ENCODE assay signal across 12 cellular contexts in the genomic region with DNA sequence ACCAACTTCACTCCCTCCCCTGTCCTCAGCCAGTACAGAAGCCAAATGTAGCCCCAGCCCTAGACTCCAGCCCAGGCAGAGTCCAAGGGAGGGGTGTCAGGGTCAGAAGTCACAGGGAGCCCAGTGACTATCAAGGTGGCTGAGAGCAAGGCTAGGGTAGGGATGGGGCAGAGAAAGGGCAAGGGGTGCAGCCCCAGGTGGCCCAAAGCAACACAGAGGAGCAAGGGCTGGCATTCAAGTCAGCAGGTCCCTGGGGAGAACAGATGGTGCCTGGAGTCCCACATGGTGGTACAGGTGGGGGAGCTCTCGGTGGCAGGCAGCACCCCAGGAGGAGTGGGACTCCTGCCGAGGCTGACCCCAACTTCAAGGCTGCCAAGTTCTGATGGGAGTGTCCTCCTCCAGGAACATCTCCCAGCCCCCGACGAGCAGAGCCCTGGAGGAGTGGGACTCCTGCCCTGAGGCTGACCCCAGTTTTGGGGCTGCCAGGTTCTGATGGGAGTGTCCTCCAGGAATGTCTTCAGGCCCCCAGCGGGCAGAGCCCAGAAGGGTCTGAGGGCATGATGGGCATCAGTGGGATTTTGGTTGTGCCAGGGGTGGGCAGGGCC. TPM values are rescaled to one million over a fixed set of nuclear protein-coding genes. Genes with fewer than 3 reads are reported as not detected.
DNase-seq lines count a peak whose midpoint lies in the region; ATAC-seq and TF ChIP-seq lines count a peak whose summit lies in the region.
"Had no signal": no experiment of that assay in that cellular context is flagged by ENCODE, and none has a peak within 500 bp of the region (broad histone marks: within the 10 kb centered on the region; RNA-seq: fewer than 3 reads in every experiment).

No MANE protein-coding gene starts in this region.

- H3K27me3 Mint-ChIP-seq in CD4-positive, alpha-beta memory T cell, result peaks cover 4 to 13% of the 10 kb centered on the region in 2 donors
- H3K27me3 Mint-ChIP-seq in memory B cell, result peaks cover 14% of the 10 kb centered on the region
- peaks cover 39 to 72% (median 50%) of the 10 kb centered on the region in 3 donors for H3K27me3 Mint-ChIP-seq in CD14-positive monocyte (ENCODE audit: low read depth in 3 of 3)

- H3K36me3 Mint-ChIP-seq in CD4-positive, alpha-beta memory T cell, result no peaks in the 10 kb centered on the region
- H3K36me3 Mint-ChIP-seq in memory B cell (peaks cover 2% of the 10 kb centered on the region), CD14-positive monocyte (peaks cover 0 to 6% of the 10 kb centered on the region in 2 donors)

- no peak overlapping the region for H3K4me3 ChIP-seq in CD4-positive, alpha-beta memory T cell (ENCODE audit: low read length in 2 of 2)
- H3K4me3 ChIP-seq: stomach had no signal

- H3K4me1 ChIP-seq in CD4-positive, alpha-beta memory T cell (ENCODE audit: insufficient read depth, low read length), result peaks cover 21% of the 10 kb centered on the region

- peak; percentile 18 for ATAC-seq in memory B cell (ENCODE audit: low read depth)
- no peak for ATAC-seq in HG03045 (IDR thresholded peaks at IDR 0.05; ENCODE audit: unreplicated experiment)

- H3K4me1 Mint-ChIP-seq in CD4-positive, alpha-beta memory T cell, result peaks cover 0 to 20% (median 7%) of the 10 kb centered on the region in 4 donors
- H3K4me1 Mint-ChIP-seq in memory B cell (peaks cover 15% of the 10 kb centered on the region), CD14-positive monocyte (peaks cover 6% of the 10 kb centered on the region)

- peak overlapping the region in 2 of 7 donors; percentile 25 to 78 for H3K27ac Mint-ChIP-seq in CD4-positive, alpha-beta memory T cell
- no peak overlapping the region for H3K27ac Mint-ChIP-seq in memory B cell
- H3K27ac Mint-ChIP-seq in CD14-positive monocyte, result no peak overlapping the region

- H3K27ac ChIP-seq in 22Rv1, result peak overlapping the region; percentile 47
- no peak overlapping the region for H3K27ac ChIP-seq in CD4-positive, alpha-beta memory T cell (ENCODE audit: low read depth, low read length)
- H3K27ac ChIP-seq in VCaP, result peak overlapping the region; percentile 64

- no peaks in the 10 kb centered on the region for H3K27me3 ChIP-seq in CD4-positive, alpha-beta memory T cell (ENCODE audit: insufficient read depth, low read length)

- H3K36me3 ChIP-seq in CD4-positive, alpha-beta memory T cell (ENCODE audit: insufficient read depth, low read length), result no peaks in the 10 kb centered on the region

- intact Hi-C loops in CD4-positive, alpha-beta memory T cell (cut with micrococcal nuclease), result no loop called here
- intact Hi-C loops in CD14-positive monocyte (cut with micrococcal nuclease), result no loop called here

- TF ChIP-seq CTCF in 22Rv1 (IDR thresholded peaks at IDR 0.05) (no peak), VCaP (conservative IDR thresholded peaks at IDR 0.05) (no peak), CD14-positive monocyte (IDR thresholded peaks at IDR 0.05) (no peak)

- H3K9me3 Mint-ChIP-seq in CD4-positive, alpha-beta memory T cell, result peaks cover 0 to 2% (median 0%) of the 10 kb centered on the region in 8 donors
- H3K9me3 Mint-ChIP-seq in memory B cell, result no peaks in the 10 kb centered on the region
- H3K9me3 Mint-ChIP-seq in CD14-positive monocyte, result peaks cover 0 to 10% (median 4%) of the 10 kb centered on the region in 7 donors

- H3K4me3 Mint-ChIP-seq in CD4-positive, alpha-beta memory T cell, result peak overlapping the region in 6 of 8 donors; percentile 21 to 91 (median 50)
- H3K4me3 Mint-ChIP-seq in memory B cell (peak overlapping the region; percentile 55), CD14-positive monocyte (peak overlapping the region in 1 of 2 donors; percentile 69)

- no peak for DNase-seq in CD4-positive, alpha-beta memory T cell
- DNase-seq in memory B cell (ENCODE audit: low spot score in 2 of 2) (no peak), kidney tubule cell (ENCODE audit: low spot score) (no peak), NCI-H2029 (lab: John Stamatoyannopoulos, UW) (no peak), CD14-positive monocyte (ENCODE audit: low spot score) (no peak)
- DNase-seq: activated CD4-positive, alpha-beta T cell treated with anti-CD3 and anti-CD28 coated beads for 1 hour; amniotic stem cell; NCI-H187 treated with DMSO at 0.1 percent for 48 hours; stomach had no signal

- CTCF ChIA-PET in CD4-positive, alpha-beta memory T cell (lab: Charles Lee; ENCODE audit: partially characterized antibody), result interaction anchor here (1.8 kb wide), 1 partner anchor 19 kb away, joined by 9 read pairs; no protein-coding TSS in a partner anchor

- H3K9me3 ChIP-seq in CD4-positive, alpha-beta memory T cell (ENCODE audit: control insufficient read depth in 1 of 2, low read length in 2 of 2), result no peaks in the 10 kb centered on the region
- H3K9me3 ChIP-seq: stomach had no signal

- POLR2A ChIA-PET in CD4-positive, alpha-beta memory T cell (lab: Charles Lee; ENCODE audit: partially characterized antibody), result interaction anchor here (1.4 to 3.5 kb wide), 2 partner anchors 16 to 22 kb away, joined by 3 to 24 read pairs; partner anchors contain the start of gene AURKAIP1

RNA-seq across cellular contexts. Expression of gene DVL1, which starts 3.7 kb away (rescaled TPM):
- total RNA-seq in CD4-positive, alpha-beta memory T cell, result 10 to 100 TPM; 43.7 to 44.6 TPM
- polyA plus RNA-seq in CD4-positive, alpha-beta memory T cell, result 1 to 10 TPM in 1 of 2 donors, under 1 TPM in 1; 0.19 to 1.9 TPM
- under 1 TPM; 0.41 to 0.55 TPM for polyA plus RNA-seq in CD14-positive monocyte

RNA-seq across cellular contexts. Expression of gene MXRA8, which starts 5.5 kb away (rescaled TPM):
- total RNA-seq in CD4-positive, alpha-beta memory T cell, result under 1 TPM in 1 of 2 experiments, not detected in 1; 0.35 TPM
- polyA plus RNA-seq in CD4-positive, alpha-beta memory T cell, result under 1 TPM in 1 of 2 donors, not detected in 1; 0.57 TPM
- not detected for polyA plus RNA-seq in CD14-positive monocyte

RNA-seq across cellular contexts. Expression of gene TAS1R3, which starts 21.8 kb away (rescaled TPM):
- total RNA-seq in CD4-positive, alpha-beta memory T cell, result 1 to 10 TPM; 1.5 TPM
- polyA plus RNA-seq in CD4-positive, alpha-beta memory T cell, result under 1 TPM in 1 of 2 donors, not detected in 1; 0.47 TPM
- polyA plus RNA-seq in CD14-positive monocyte, result not detected

RNA-seq across cellular contexts. Expression of gene AURKAIP1, which starts 22.1 kb away (rescaled TPM):
- total RNA-seq in CD4-positive, alpha-beta memory T cell, result 10 to 100 TPM; 60.4 to 72.7 TPM
- polyA plus RNA-seq in CD4-positive, alpha-beta memory T cell, result 100 to 1,000 TPM; 159 to 179 TPM
- 100 to 1,000 TPM; 134 to 160 TPM for polyA plus RNA-seq in CD14-positive monocyte

RNA-seq across cellular contexts. Expression of gene CPTP, which starts 28.3 kb away (rescaled TPM):
- 10 to 100 TPM; 25.0 to 28.3 TPM for total RNA-seq in CD4-positive, alpha-beta memory T cell
- polyA plus RNA-seq in CD4-positive, alpha-beta memory T cell, result 10 to 100 TPM; 15.4 to 26.8 TPM
- polyA plus RNA-seq in CD14-positive monocyte, result 1 to 10 TPM; 7.4 to 7.7 TPM
